In genomic region chr3:180180795-180181194, GRCh38 we compare ENCODE assay signal across 16 cellular contexts.
A peak's percentile ranks its signal among the peaks of the same experiment; 100 is the strongest.
DNase-seq lines count a peak whose midpoint lies in the region; ATAC-seq, FAIRE-seq and TF ChIP-seq lines count a peak whose summit lies in the region.
"Had no signal": no experiment of that assay in that cellular context is flagged by ENCODE, and none has a peak within 500 bp of the region (broad histone marks: within the 10 kb centered on the region; RNA-seq: fewer than 3 reads in every experiment).

No MANE protein-coding gene starts in this region.

- H3K27me3 ChIP-seq in IMR-90 (ENCODE audit: control insufficient read depth, insufficient read depth, low read length) (no peaks in the 10 kb centered on the region), bronchial epithelial cell (ENCODE audit: control insufficient read depth, insufficient read depth, low read length) (no peaks in the 10 kb centered on the region)
- H3K27me3 ChIP-seq: ovary, tibial nerve had no signal

- CTCF ChIA-PET in IMR-90 (lab: Yijun Ruan, JAX), result no interaction called here

- no peak overlapping the region for H3K18ac ChIP-seq in IMR-90 (ENCODE audit: low read depth, low read length)

- H4K8ac ChIP-seq in IMR-90 (ENCODE audit: low read depth in 2 of 2, low read length in 2 of 2), result no peak overlapping the region

- dilution Hi-C loops in IMR-90 (cut with HindIII; ENCODE audit: low sequenced_read_pairs, unreplicated experiment), result no loop called here

- H3K23ac ChIP-seq in IMR-90 (ENCODE audit: low read depth, low read length), result no peak overlapping the region

- H3K4ac ChIP-seq in IMR-90 (ENCODE audit: low read depth, low read length), result no peak overlapping the region

- H2AFZ ChIP-seq in IMR-90 (replicated peaks; ENCODE audit: low read length, poor library complexity), result no peak overlapping the region

- TF ChIP-seq POLR2A in IMR-90 (IDR thresholded peaks at IDR 0.05; ENCODE audit: low read depth, low read length), result no peak

- no peak overlapping the region for H4K5ac ChIP-seq in IMR-90 (ENCODE audit: low read depth, low read length)

- no peak overlapping the region for H2BK20ac ChIP-seq in IMR-90 (ENCODE audit: low read depth, low read length)

- no peak overlapping the region for H2AK5ac ChIP-seq in IMR-90 (ENCODE audit: low read depth, low read length)

- no peaks in the 10 kb centered on the region for H3K9me1 ChIP-seq in IMR-90 (ENCODE audit: insufficient read depth, low read length)

- H2BK120ac ChIP-seq in IMR-90 (ENCODE audit: low read depth, low read length), result no peak overlapping the region

- no peak overlapping the region for H3K4me2 ChIP-seq in IMR-90 (ENCODE audit: low read depth, low read length)

- intact Hi-C loops in IMR-90 (cut with micrococcal nuclease), result no loop called here

- DNase-seq in ELR (ENCODE audit: low read depth), result peak; percentile 34
- DNase-seq in IMR-90, result peak; percentile 36
- peak; percentile 48 for DNase-seq in bronchial epithelial cell (ENCODE audit: low read depth)
- DNase-seq in omental fat pad (ENCODE audit: low spot score), result no peak
- no peak for DNase-seq in NCI-H2227 (lab: John Stamatoyannopoulos, UW; ENCODE audit: unreplicated experiment)
- DNase-seq in activated effector memory CD4-positive, alpha-beta T cell treated with Interleukin-2 at 50 U/mL for 16 hours, result no peak
- DNase-seq: activated CD4-positive, alpha-beta T cell treated with anti-CD3 and anti-CD28 coated beads for 36 hours; caudate nucleus; CD4-positive, CD25-positive, alpha-beta regulatory T cell; NCI-H510A; ovary; stimulated activated CD4-positive, alpha-beta T cell treated with anti-CD3 and anti-CD28 coated beads, Interleukin-4, amount 100 ng/mL, for 24 hours; T1000 had no signal

- POLR2A ChIA-PET in IMR-90 (lab: Charles Lee; ENCODE audit: unreplicated experiment), result no interaction called here

- peaks cover 6% of the 10 kb centered on the region; the same call in 1 of the 2 replicates for H3K9me3 ChIP-seq in IMR-90 (ENCODE audit: control insufficient read depth, insufficient read depth, low read length)
- H3K9me3 ChIP-seq: ovary, tibial nerve had no signal

- H3K36me3 ChIP-seq in IMR-90 (ENCODE audit: control insufficient read depth, insufficient read depth, low read length), result no peaks in the 10 kb centered on the region
- H3K36me3 ChIP-seq in bronchial epithelial cell (ENCODE audit: control insufficient read depth, insufficient read depth, low read length), result no peaks in the 10 kb centered on the region
- H3K36me3 ChIP-seq: ovary, tibial nerve had no signal

- no peak overlapping the region for H2BK15ac ChIP-seq in IMR-90 (ENCODE audit: low read depth, low read length)

- H2BK5ac ChIP-seq in IMR-90 (ENCODE audit: low read depth, low read length, poor library complexity, severe bottlenecking), result no peak overlapping the region

- ATAC-seq in IMR-90 (ENCODE audit: low read depth) (no peak), omental fat pad (ENCODE audit: low FRiP score) (peak; percentile 59), HG03039 (IDR thresholded peaks at IDR 0.05; ENCODE audit: unreplicated experiment) (no peak)
- ATAC-seq: activated CD4-positive, alpha-beta T cell treated with anti-CD3 and anti-CD28 coated beads for 36 hours; activated naive CD4-positive, alpha-beta T cell treated with anti-CD3 and anti-CD28 coated beads, Interleukin-2, amount 50 U/mL, for 72 hours had no signal

- no peaks in the 10 kb centered on the region for H4K20me1 ChIP-seq in IMR-90 (ENCODE audit: insufficient read depth, low read length)

- no peak overlapping the region for H4K91ac ChIP-seq in IMR-90 (ENCODE audit: insufficient read depth, low read depth, low read length)

- no peak for FAIRE-seq in bronchial epithelial cell (lab: Jason Lieb, UNC)

- no peak overlapping the region for H3K14ac ChIP-seq in IMR-90 (replicated peaks; ENCODE audit: low read depth, low read length)

- no peak for TF ChIP-seq CTCF in IMR-90 (conservative IDR thresholded peaks at IDR 0.05; ENCODE audit: low read depth, low read length)
- no peak for TF ChIP-seq CTCF in bronchial epithelial cell (IDR thresholded peaks at IDR 0.05; ENCODE audit: insufficient read depth, low read length, severe bottlenecking)
- TF ChIP-seq CTCF in omental fat pad (IDR thresholded peaks at IDR 0.05), result no peak

- no peak overlapping the region for H2AK9ac ChIP-seq in IMR-90 (replicated peaks; ENCODE audit: low read depth, low read length, poor library complexity)

- no peak overlapping the region for H3K9ac ChIP-seq in IMR-90 (ENCODE audit: low read depth, low read length)

- no peak for TF ChIP-seq RAD21 in IMR-90 (IDR thresholded peaks at IDR 0.05; ENCODE audit: low read length)

- in situ Hi-C loops in IMR-90 (cut with MboI; ENCODE audit: low sequenced_read_pairs), result no loop called here

- H3K4me1 ChIP-seq in IMR-90 (ENCODE audit: control insufficient read depth, insufficient read depth, low read length), result no peaks in the 10 kb centered on the region
- H3K4me1 ChIP-seq: tibial nerve had no signal

- no peak overlapping the region for H3K27ac ChIP-seq in IMR-90 (ENCODE audit: insufficient read depth, low read length)
- H3K27ac ChIP-seq: ovary, tibial nerve had no signal

- WGBS in IMR-90 (ENCODE audit: extremely low coverage in 2 of 2, insufficient read length in 1 of 2), 2 experiments, result no CpG with 5 or more reads among the region's 3 CpGs

- H3K79me1 ChIP-seq in IMR-90 (ENCODE audit: low read depth in 1 of 2, low read length in 2 of 2), result no peaks in the 10 kb centered on the region

- no peak overlapping the region for H3K56ac ChIP-seq in IMR-90 (ENCODE audit: extremely low read depth, insufficient read depth, low read length)

- no TSS peak for BruUV-seq in IMR-90 (replicated peaks; lab: Mats Ljungman, UMichigan)

- no peak overlapping the region for H3K4me3 ChIP-seq in IMR-90 (ENCODE audit: insufficient read depth, low read depth, low read length)
- H3K4me3 ChIP-seq in bronchial epithelial cell (ENCODE audit: low read depth, low read length), result no peak overlapping the region
- H3K4me3 ChIP-seq: ovary, tibial nerve had no signal

TF ChIP-seq in IMR-90, 13 proteins besides CTCF, POLR2A, EP300 and RAD21:
- TF ChIP-seq USF2 (IDR thresholded peaks at IDR 0.05; ENCODE audit: low read depth, low read length), result no peak
- no peak for TF ChIP-seq RCOR1 (IDR thresholded peaks at IDR 0.05; ENCODE audit: insufficient replicate concordance, low read length)
- no peak for TF ChIP-seq MAFK (IDR thresholded peaks at IDR 0.05; ENCODE audit: low read depth, low read length)
- no peak for TF ChIP-seq CHD1 (IDR thresholded peaks at IDR 0.05; ENCODE audit: low read depth, low read length)
- TF ChIP-seq FOS (IDR thresholded peaks at IDR 0.05; ENCODE audit: low read depth, low read length), result no peak
- TF ChIP-seq NFE2L2 (IDR thresholded peaks at IDR 0.05; ENCODE audit: low read depth, low read length), result no peak
- no peak for TF ChIP-seq RFX5 (IDR thresholded peaks at IDR 0.05; ENCODE audit: low read depth, low read length)
- peak; percentile 65 for TF ChIP-seq CEBPB (IDR thresholded peaks at IDR 0.05; ENCODE audit: low read depth, low read length)

Comparison
In these comparisons a context has a peak if more than half of its experiments do, and no peak if none do; other contexts are left out.
1. DNase-seq: peak in ELR (single experiment), IMR-90 (single experiment) and bronchial epithelial cell (single experiment); none in omental fat pad (single experiment), NCI-H2227 (single experiment) and activated effector memory CD4-positive, alpha-beta T cell treated with Interleukin-2 at 50 U/mL for 16 hours (single experiment).